Comparison of ENCODE assay signal across 13 cellular contexts in genomic region chr11:64396079-64396591, GRCh38. TPM values are rescaled to one million over a fixed set of nuclear protein-coding genes. Genes with fewer than 3 reads are reported as not detected.
A peak's percentile ranks its signal among the peaks of the same experiment; 100 is the strongest.
DNase-seq lines count a peak whose midpoint lies in the region; ATAC-seq and TF ChIP-seq lines count a peak whose summit lies in the region.
"Had no signal": no experiment of that assay in that cellular context is flagged by ENCODE, and none has a peak within 500 bp of the region (broad histone marks: within the 10 kb centered on the region; RNA-seq: fewer than 3 reads in every experiment).

No MANE protein-coding gene starts in this region.

- H3K27ac Mint-ChIP-seq in HFFc6: no peak overlapping the region
- H3K27ac Mint-ChIP-seq: activated naive CD4-positive, alpha-beta T cell treated with anti-CD3 and anti-CD28 coated beads, Interleukin-2, amount 10 ng/mL, durations not matched to agents 7 days and 5 days; natural killer cell had no signal

- H3K4me3 Mint-ChIP-seq in HFFc6: no peak overlapping the region
- H3K4me3 Mint-ChIP-seq: activated naive CD4-positive, alpha-beta T cell treated with anti-CD3 and anti-CD28 coated beads, Interleukin-2, amount 10 ng/mL, durations not matched to agents 7 days and 5 days; natural killer cell had no signal

- H3K79me1 ChIP-seq in neuronal stem cell (ENCODE audit: low read depth, low read length): no peaks in the 10 kb centered on the region

- H3K4me3 ChIP-seq in H7 (ENCODE audit: insufficient read depth, low read depth, low read length) (no peak overlapping the region), heart right ventricle (peak overlapping the region in 1 of 10 donors; percentile 2), neuronal stem cell (ENCODE audit: low read length in 2 of 2) (peak overlapping the region in 1 of 2 donors; percentile 15), lower leg skin (ENCODE audit: low read depth, poor library complexity, severe bottlenecking) (no peak overlapping the region)

- H2BK12ac ChIP-seq in neuronal stem cell (ENCODE audit: low read length): no peak overlapping the region

- H3K4me1 ChIP-seq in heart right ventricle: peaks cover 0 to 32% (median 12%) of the 10 kb centered on the region in 9 donors
- H3K4me1 ChIP-seq in neuronal stem cell (ENCODE audit: control insufficient read depth in 2 of 2, insufficient read depth in 1 of 2, low read depth in 1 of 2, low read length in 2 of 2): peaks cover 11% of the 10 kb centered on the region in 2 donors

- peaks cover 53% of the 10 kb centered on the region for H3K27me3 Mint-ChIP-seq in HFFc6 (ENCODE audit: insufficient read depth)

- no peaks in the 10 kb centered on the region; the same call in 1 of the 2 replicates for H3K4me1 Mint-ChIP-seq in HFFc6 (ENCODE audit: low read depth)

- DNase-seq in H7: peak; percentile 75
- peak; percentile 39 for DNase-seq in NOMO-1 treated with dmso at 0.1 percent for 144 hours (lab: John Stamatoyannopoulos, UW; ENCODE audit: unreplicated experiment)
- DNase-seq in heart right ventricle: peak in 1 of 2 donors; percentile 28
- DNase-seq in neuronal stem cell (ENCODE audit: low spot score): no peak
- no peak for DNase-seq in lower leg skin (ENCODE audit: low spot score in 2 of 2)
- no peak for DNase-seq in activated CD4-positive, alpha-beta T cell treated with anti-CD3 and anti-CD28 coated beads, Interleukin-2, amount 50 U/mL, for 1 hour
- no peak for DNase-seq in HFFc6
- no peak for DNase-seq in NCI-H345 treated with DMSO at 0.1 percent for 48 hours (lab: John Stamatoyannopoulos, UW; ENCODE audit: unreplicated experiment)
- DNase-seq: activated naive CD4-positive, alpha-beta T cell treated with anti-CD3 and anti-CD28 coated beads, Interleukin-2, amount 10 ng/mL, durations not matched to agents 7 days and 5 days; natural killer cell; NCI-H226; SK-N-SH had no signal

- no peaks in the 10 kb centered on the region for H3K9me3 Mint-ChIP-seq in HFFc6
- H3K9me3 Mint-ChIP-seq: activated naive CD4-positive, alpha-beta T cell treated with anti-CD3 and anti-CD28 coated beads, Interleukin-2, amount 10 ng/mL, durations not matched to agents 7 days and 5 days; natural killer cell had no signal

- H3K36me3 Mint-ChIP-seq in HFFc6 (ENCODE audit: low read depth): no peaks in the 10 kb centered on the region
- H3K36me3 Mint-ChIP-seq: activated naive CD4-positive, alpha-beta T cell treated with anti-CD3 and anti-CD28 coated beads, Interleukin-2, amount 10 ng/mL, durations not matched to agents 7 days and 5 days; natural killer cell had no signal

- no peak overlapping the region for H2BK15ac ChIP-seq in neuronal stem cell (ENCODE audit: low read length)

- H2AFZ ChIP-seq in neuronal stem cell (ENCODE audit: low read length): peak overlapping the region; percentile 86

- H4K91ac ChIP-seq in neuronal stem cell (ENCODE audit: low read depth, low read length, poor library complexity): no peak overlapping the region

- H3K27ac ChIP-seq in heart right ventricle: peak overlapping the region in 3 of 10 donors; percentile 10 to 32 (median 29)
- peak overlapping the region; percentile 16 for H3K27ac ChIP-seq in neuronal stem cell (replicated peaks; ENCODE audit: low read length)
- H3K27ac ChIP-seq: KMS-11 had no signal

- H3K4me2 ChIP-seq in neuronal stem cell (ENCODE audit: insufficient read depth, low read length, poor library complexity, severe bottlenecking): peak overlapping the region; percentile 23
- H3K4me2 ChIP-seq: KMS-11, SK-N-SH had no signal

- H3K18ac ChIP-seq in neuronal stem cell (ENCODE audit: low read length): peak overlapping the region; percentile 61

- H3K36me3 ChIP-seq in H7 (replicated peaks; ENCODE audit: control insufficient read depth, insufficient read depth, low read length) (no peaks in the 10 kb centered on the region), heart right ventricle (no peaks in the 10 kb centered on the region), neuronal stem cell (replicated peaks in 1 of 2; ENCODE audit: control insufficient read depth in 2 of 2, insufficient read depth in 2 of 2, low read length in 2 of 2) (no peaks in the 10 kb centered on the region)

- 21% methylated on average over 15 of the region's 15 CpGs for WGBS in heart right ventricle, 2 donors
- WGBS in neuronal stem cell (ENCODE audit: extremely low coverage in 2 of 2, insufficient read length in 2 of 2, insufficient replicate concordance in 1 of 2), 2 donors: no CpG with 5 or more reads among the region's 15 CpGs
- WGBS in lower leg skin, 2 donors: 36 to 38% methylated on average over 12 to 15 of the region's 15 CpGs

- intact Hi-C loops in heart right ventricle (cut with DNase I): no loop called here
- intact Hi-C loops in lower leg skin (cut with DNase I; ENCODE audit: low total_unique reads): no loop called here

- H2BK120ac ChIP-seq in neuronal stem cell (ENCODE audit: low read depth, low read length): no peak overlapping the region

- H3K9ac ChIP-seq in neuronal stem cell (ENCODE audit: low read depth, low read length, poor library complexity): no peak overlapping the region
- H3K9ac ChIP-seq: KMS-11, SK-N-SH had no signal

- H3K14ac ChIP-seq in neuronal stem cell (ENCODE audit: low read length): no peak overlapping the region

- no peak overlapping the region for H3K4ac ChIP-seq in neuronal stem cell (ENCODE audit: low read length)

- H4K8ac ChIP-seq in neuronal stem cell (ENCODE audit: low read depth, low read length): no peak overlapping the region

- ATAC-seq in heart right ventricle: peak in 7 of 8 donors; percentile 21 to 71 (median 60)
- ATAC-seq: natural killer cell had no signal

- TF ChIP-seq CTCF in heart right ventricle (IDR thresholded peaks at IDR 0.05) (no peak), lower leg skin (IDR thresholded peaks at IDR 0.05) (no peak), HFFc6 (IDR thresholded peaks at IDR 0.05) (no peak)

- H3K9me3 ChIP-seq in heart right ventricle (no peaks in the 10 kb centered on the region), neuronal stem cell (replicated peaks in 1 of 2; ENCODE audit: control insufficient read depth in 2 of 2, insufficient read depth in 1 of 2, low read depth in 1 of 2, low read length in 2 of 2) (no peaks in the 10 kb centered on the region)
- H3K9me3 ChIP-seq: SK-N-SH had no signal

- no peak for TF ChIP-seq POLR2A in lower leg skin (IDR thresholded peaks at IDR 0.05)

- H2BK5ac ChIP-seq in neuronal stem cell (ENCODE audit: low read length): no peak overlapping the region

- no peak overlapping the region for H2AK5ac ChIP-seq in neuronal stem cell (ENCODE audit: low read depth, low read length)

- no peak overlapping the region for H3K23ac ChIP-seq in neuronal stem cell (ENCODE audit: low read depth, low read length, poor library complexity)

- H3K27me3 ChIP-seq in H7 (ENCODE audit: control insufficient read depth, insufficient read depth, low read length) (no peaks in the 10 kb centered on the region), heart right ventricle (peaks cover 0 to 5% (median 0%) of the 10 kb centered on the region in 7 donors), neuronal stem cell (ENCODE audit: control insufficient read depth in 3 of 3, insufficient read depth in 3 of 3, low read depth in 1 of 3, low read length in 3 of 3) (peaks cover 0 to 3% (median 0%) of the 10 kb centered on the region in 3 experiments)

RNA-seq across cellular contexts. Expression of gene RPS6KA4, which starts 37.2 kb away (rescaled TPM):
- 16.0 and 17.6 TPM in 2 replicates for total RNA-seq in H7 (2014; rRNA removed; shearing (Covaris generic))
- total RNA-seq in heart right ventricle (10 to 100 TPM; 10.7 to 21.9 (median 12.8) TPM), lower leg skin (10 to 100 TPM; 39.4 to 77.4 (median 49.2) TPM)
- 10 to 100 TPM; 17.4 to 18.8 TPM for polyA plus RNA-seq in heart right ventricle
- polyA plus RNA-seq in neuronal stem cell (2013, experiment 1 of 2): 5.7 TPM
- 5.0 TPM for polyA plus RNA-seq in neuronal stem cell (2013, experiment 2 of 2)
- 10 to 100 TPM; 42.9 to 63.4 (median 56.6) TPM for total RNA-seq in HFFc6 (2021; fragmentation: NEBNext Ultra II Directional; extraction: Animal tissue kit (Norgen Biotek cat#: 25700))

RNA-seq across cellular contexts. Expression of gene CCDC88B, which starts 56.1 kb away (rescaled TPM):
- 7.7 and 9.9 TPM in 2 replicates for total RNA-seq in H7 (2014; rRNA removed; shearing (Covaris generic))
- 10 to 100 TPM in 1 of 10 donors, 1 to 10 TPM in 9; 4.2 to 13.1 (median 5.6) TPM for total RNA-seq in heart right ventricle
- 10 to 100 TPM; 10.5 to 42.7 TPM for polyA plus RNA-seq in heart right ventricle
- polyA plus RNA-seq in neuronal stem cell (2013, experiment 1 of 2): 4.0 TPM
- 4.5 TPM for polyA plus RNA-seq in neuronal stem cell (2013, experiment 2 of 2)
- total RNA-seq in lower leg skin: 1 to 10 TPM; 2.6 to 9.5 (median 4.8) TPM
- total RNA-seq in HFFc6 (2021; fragmentation: NEBNext Ultra II Directional; extraction: Animal tissue kit (Norgen Biotek cat#: 25700)): 1 to 10 TPM in 4 of 6 experiments, under 1 TPM in 2; 0.45 to 1.9 (median 1.7) TPM

Comparison
In these comparisons a context has a peak if more than half of its experiments do, and no peak if none do; other contexts are left out.
1. DNase-seq: peak in H7 (single experiment) and NOMO-1 treated with dmso at 0.1 percent for 144 hours (single experiment); none in neuronal stem cell (single experiment), lower leg skin (0 of 2), activated CD4-positive, alpha-beta T cell treated with anti-CD3 and anti-CD28 coated beads, Interleukin-2, amount 50 U/mL, for 1 hour (single experiment), HFFc6 (single experiment) and NCI-H345 treated with DMSO at 0.1 percent for 48 hours (single experiment).